9 cellular contexts compared by ENCODE assay signal in the genomic region with DNA sequence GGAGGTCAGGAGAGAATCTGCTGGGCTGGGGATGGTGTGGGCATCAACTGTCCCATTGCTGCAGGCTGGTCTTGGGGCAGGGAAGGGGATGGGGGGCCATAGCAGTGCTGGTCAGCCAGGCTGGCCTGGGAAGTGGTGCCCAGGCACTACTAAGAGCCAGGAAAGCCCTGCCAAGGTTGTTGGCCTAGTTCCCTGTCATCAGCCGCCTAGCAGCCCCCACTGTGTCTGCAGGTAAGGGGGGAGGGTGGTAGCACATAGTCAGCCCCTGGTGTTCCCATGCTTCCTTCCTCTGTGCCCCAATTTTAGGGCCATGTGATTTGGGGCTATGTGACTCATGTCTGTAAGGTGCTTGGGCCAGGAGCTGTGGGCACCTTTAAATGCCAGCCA. TPM values are rescaled to one million over a fixed set of nuclear protein-coding genes. Genes with fewer than 3 reads are reported as not detected.
DNase-seq lines count a peak whose midpoint lies in the region; ATAC-seq and TF ChIP-seq lines count a peak whose summit lies in the region.
"Had no signal": no experiment of that assay in that cellular context is flagged by ENCODE, and none has a peak within 500 bp of the region (broad histone marks: within the 10 kb centered on the region; RNA-seq: fewer than 3 reads in every experiment).

No MANE protein-coding gene starts in this region.

- DNase-seq in activated T-cell treated with anti-CD3 and anti-CD28 coated beads, Interleukin-2, amount 50 U/mL, for 4 hours = no peak
- DNase-seq in activated T-cell treated with anti-CD3 and anti-CD28 coated beads, Interleukin-2, amount 50 U/mL, for 72 hours = no peak
- DNase-seq in dorsolateral prefrontal cortex (no peak), tibial nerve (ENCODE audit: low spot score in 2 of 2) (no peak), DMS79 treated with DMSO at 0.1 percent for 48 hours (lab: John Stamatoyannopoulos, UW) (no peak), SW 1271 (lab: John Stamatoyannopoulos, UW) (no peak), midbrain (lab: John Stamatoyannopoulos, UW) (no peak)
- no peak for DNase-seq in naive thymus-derived CD4-positive, alpha-beta T cell

- H3K36me3 Mint-ChIP-seq in activated T-cell treated with anti-CD3 and anti-CD28 coated beads, Interleukin-2, amount 50 U/mL, for 4 hours (ENCODE audit: insufficient read depth) = peaks cover 10% of the 10 kb centered on the region
- H3K36me3 Mint-ChIP-seq in activated T-cell treated with anti-CD3 and anti-CD28 coated beads, Interleukin-2, amount 50 U/mL, for 72 hours (ENCODE audit: insufficient read depth in 2 of 2) = no peaks in the 10 kb centered on the region
- peaks cover 0 to 19% (median 3%) of the 10 kb centered on the region in 5 donors for H3K36me3 Mint-ChIP-seq in naive thymus-derived CD4-positive, alpha-beta T cell

- peaks cover 53 to 60% of the 10 kb centered on the region in 2 donors for H3K4me1 ChIP-seq in naive thymus-derived CD4-positive, alpha-beta T cell (ENCODE audit: control insufficient read depth in 2 of 2, insufficient read depth in 2 of 2, low read length in 2 of 2)
- peaks cover 7 to 94% (median 74%) of the 10 kb centered on the region in 4 donors for H3K4me1 ChIP-seq in tibial nerve

- peak overlapping the region in 16 of 59 donors; percentile 8 to 79 (median 29) for H3K4me3 ChIP-seq in dorsolateral prefrontal cortex
- H3K4me3 ChIP-seq in naive thymus-derived CD4-positive, alpha-beta T cell (ENCODE audit: low read length) = no peak overlapping the region
- peak overlapping the region in 2 of 4 donors; percentile 5 to 79 for H3K4me3 ChIP-seq in tibial nerve
- H3K4me3 ChIP-seq: pancreas had no signal

- H3K4me3 Mint-ChIP-seq in activated T-cell treated with anti-CD3 and anti-CD28 coated beads, Interleukin-2, amount 50 U/mL, for 4 hours = peak overlapping the region; percentile 38
- no peak overlapping the region for H3K4me3 Mint-ChIP-seq in activated T-cell treated with anti-CD3 and anti-CD28 coated beads, Interleukin-2, amount 50 U/mL, for 72 hours
- H3K4me3 Mint-ChIP-seq in naive thymus-derived CD4-positive, alpha-beta T cell = peak overlapping the region in 7 of 10 donors; percentile 23 to 71 (median 37)

- H3K27ac ChIP-seq in dorsolateral prefrontal cortex (peak overlapping the region in 46 of 59 donors; percentile 1 to 92 (median 70)), tibial nerve (peak overlapping the region; percentile 94 to 98 (median 96))
- H3K27ac ChIP-seq in naive thymus-derived CD4-positive, alpha-beta T cell (ENCODE audit: low read depth, low read length) = no peak overlapping the region

- POLR2A ChIA-PET in naive thymus-derived CD4-positive, alpha-beta T cell (lab: Charles Lee) = interaction anchor here (34.9 kb wide), 1 partner anchor 31 kb away, joined by 742 read pairs; a partner anchor contains a TSS

- no peaks in the 10 kb centered on the region for H3K9me3 Mint-ChIP-seq in activated T-cell treated with anti-CD3 and anti-CD28 coated beads, Interleukin-2, amount 50 U/mL, for 4 hours
- H3K9me3 Mint-ChIP-seq in activated T-cell treated with anti-CD3 and anti-CD28 coated beads, Interleukin-2, amount 50 U/mL, for 72 hours = no peaks in the 10 kb centered on the region
- H3K9me3 Mint-ChIP-seq in naive thymus-derived CD4-positive, alpha-beta T cell = no peaks in the 10 kb centered on the region

- no peak for TF ChIP-seq EP300 in tibial nerve (IDR thresholded peaks at IDR 0.05)

- CTCF ChIA-PET in naive thymus-derived CD4-positive, alpha-beta T cell (lab: Charles Lee) = interaction anchor here (2.3 kb wide), 1 partner anchor 8 kb away, joined by 13 read pairs; no protein-coding TSS in a partner anchor

- WGBS in tibial nerve, 2 donors = 11 to 14% methylated on average over 1 of the region's 1 CpG

- peaks cover 0 to 30% (median 2%) of the 10 kb centered on the region in 3 experiments for H3K36me3 ChIP-seq in naive thymus-derived CD4-positive, alpha-beta T cell (ENCODE audit: control insufficient read depth in 2 of 3, insufficient read depth in 3 of 3, low read length in 3 of 3)
- peaks cover 0 to 13% (median 4%) of the 10 kb centered on the region in 3 donors for H3K36me3 ChIP-seq in tibial nerve

- no peak overlapping the region for H3K27ac Mint-ChIP-seq in activated T-cell treated with anti-CD3 and anti-CD28 coated beads, Interleukin-2, amount 50 U/mL, for 72 hours
- peak overlapping the region in 8 of 9 donors; percentile 38 to 86 (median 76) for H3K27ac Mint-ChIP-seq in naive thymus-derived CD4-positive, alpha-beta T cell

- no peaks in the 10 kb centered on the region for H3K27me3 ChIP-seq in dorsolateral prefrontal cortex
- no peaks in the 10 kb centered on the region for H3K27me3 ChIP-seq in naive thymus-derived CD4-positive, alpha-beta T cell (ENCODE audit: control insufficient read depth in 2 of 2, insufficient read depth in 2 of 2, low read length in 2 of 2)
- H3K27me3 ChIP-seq in tibial nerve = no peaks in the 10 kb centered on the region
- H3K27me3 ChIP-seq: pancreas had no signal

- no peaks in the 10 kb centered on the region for H3K9me3 ChIP-seq in naive thymus-derived CD4-positive, alpha-beta T cell (ENCODE audit: control insufficient read depth in 2 of 3, low read length in 3 of 3)
- H3K9me3 ChIP-seq in tibial nerve = no peaks in the 10 kb centered on the region
- H3K9me3 ChIP-seq: pancreas had no signal

- no peak for ATAC-seq in activated T-cell treated with anti-CD3 and anti-CD28 coated beads, Interleukin-2, amount 50 U/mL, for 4 hours
- ATAC-seq in activated T-cell treated with anti-CD3 and anti-CD28 coated beads, Interleukin-2, amount 50 U/mL, for 72 hours (replicated peaks in 1 of 2) = no peak
- no peak for ATAC-seq in naive thymus-derived CD4-positive, alpha-beta T cell
- ATAC-seq: pancreas had no signal

- no peak for TF ChIP-seq POLR2A in tibial nerve (IDR thresholded peaks at IDR 0.05)

- intact Hi-C loops in dorsolateral prefrontal cortex (cut with DNase I) = no loop called here
- intact Hi-C loops in naive thymus-derived CD4-positive, alpha-beta T cell (cut with micrococcal nuclease) = no loop called here

- H3K4me1 Mint-ChIP-seq in activated T-cell treated with anti-CD3 and anti-CD28 coated beads, Interleukin-2, amount 50 U/mL, for 4 hours (ENCODE audit: low read depth) = peaks cover 65% of the 10 kb centered on the region
- peaks cover 55% of the 10 kb centered on the region for H3K4me1 Mint-ChIP-seq in activated T-cell treated with anti-CD3 and anti-CD28 coated beads, Interleukin-2, amount 50 U/mL, for 72 hours (ENCODE audit: low read depth)
- H3K4me1 Mint-ChIP-seq in naive thymus-derived CD4-positive, alpha-beta T cell = peaks cover 30 to 76% (median 50%) of the 10 kb centered on the region in 7 donors

- H3K27me3 Mint-ChIP-seq in activated T-cell treated with anti-CD3 and anti-CD28 coated beads, Interleukin-2, amount 50 U/mL, for 4 hours (ENCODE audit: low read depth) = no peaks in the 10 kb centered on the region
- no peaks in the 10 kb centered on the region for H3K27me3 Mint-ChIP-seq in activated T-cell treated with anti-CD3 and anti-CD28 coated beads, Interleukin-2, amount 50 U/mL, for 72 hours (ENCODE audit: low read depth)
- H3K27me3 Mint-ChIP-seq in naive thymus-derived CD4-positive, alpha-beta T cell = no peaks in the 10 kb centered on the region

- TF ChIP-seq CTCF in dorsolateral prefrontal cortex (IDR thresholded peaks at IDR 0.05 in 54 of 56, conservative IDR thresholded peaks at IDR 0.05 in 2 of 56; ENCODE audit: low read depth in 1 of 56, partially characterized antibody in 56 of 56) = no peak
- TF ChIP-seq CTCF in tibial nerve (IDR thresholded peaks at IDR 0.05) = no peak

RNA-seq across cellular contexts. Expression of a gene that starts 17.8 kb away (rescaled TPM):
- total RNA-seq in activated T-cell treated with anti-CD3 and anti-CD28 coated beads, Interleukin-2, amount 50 U/mL, for 4 hours = not detected
- total RNA-seq in activated T-cell treated with anti-CD3 and anti-CD28 coated beads, Interleukin-2, amount 50 U/mL, for 72 hours = not detected
- total RNA-seq in dorsolateral prefrontal cortex (1 to 10 TPM in 4 of 120 experiments, under 1 TPM in 18, not detected in 98; 0.48 to 1.7 (median 0.75) TPM), tibial nerve (not detected)
- total RNA-seq in naive thymus-derived CD4-positive, alpha-beta T cell = under 1 TPM in 1 of 5 experiments, not detected in 4; 0.27 TPM
- polyA plus RNA-seq in naive thymus-derived CD4-positive, alpha-beta T cell = not detected

RNA-seq across cellular contexts. Expression of a gene that starts 37.8 kb away (rescaled TPM):
- total RNA-seq in activated T-cell treated with anti-CD3 and anti-CD28 coated beads, Interleukin-2, amount 50 U/mL, for 4 hours = 10 to 100 TPM; 46.5 to 61.9 (median 48.7) TPM
- 10 to 100 TPM; 33.4 to 45.2 TPM for total RNA-seq in activated T-cell treated with anti-CD3 and anti-CD28 coated beads, Interleukin-2, amount 50 U/mL, for 72 hours
- total RNA-seq in dorsolateral prefrontal cortex (10 to 100 TPM; 10.4 to 38.8 (median 22.5) TPM), tibial nerve (10 to 100 TPM; 28.9 to 58.2 (median 46.4) TPM)
- 100 to 1,000 TPM in 1 of 5 experiments, 10 to 100 TPM in 4; 40.0 to 115 (median 43.8) TPM for total RNA-seq in naive thymus-derived CD4-positive, alpha-beta T cell
- 10 to 100 TPM in 1 of 2 donors, 1 to 10 TPM in 1; 6.7 to 16.5 TPM for polyA plus RNA-seq in naive thymus-derived CD4-positive, alpha-beta T cell

RNA-seq across cellular contexts. Expression of a gene that starts 59.1 kb away (rescaled TPM):
- 10 to 100 TPM; 67.3 to 94.0 (median 83.6) TPM for total RNA-seq in activated T-cell treated with anti-CD3 and anti-CD28 coated beads, Interleukin-2, amount 50 U/mL, for 4 hours
- total RNA-seq in activated T-cell treated with anti-CD3 and anti-CD28 coated beads, Interleukin-2, amount 50 U/mL, for 72 hours = 10 to 100 TPM; 86.2 to 92.6 TPM
- 10 to 100 TPM in 12 of 120 experiments, 1 to 10 TPM in 108; 1.0 to 12.6 (median 6.7) TPM for total RNA-seq in dorsolateral prefrontal cortex
- 10 to 100 TPM in 1 of 5 experiments, 1 to 10 TPM in 1, under 1 TPM in 3; 0.51 to 73.6 (median 0.85) TPM for total RNA-seq in naive thymus-derived CD4-positive, alpha-beta T cell
- under 1 TPM; 0.09 to 0.24 TPM for polyA plus RNA-seq in naive thymus-derived CD4-positive, alpha-beta T cell
- 1 to 10 TPM in 1 of 4 donors, under 1 TPM in 3; 0.20 to 1.8 (median 0.43) TPM for total RNA-seq in tibial nerve

Comparison
In these comparisons a context has a peak if more than half of its experiments do, and no peak if none do; other contexts are left out.
1. H3K4me3 Mint-ChIP-seq: peak in activated T-cell treated with anti-CD3 and anti-CD28 coated beads, Interleukin-2, amount 50 U/mL, for 4 hours (single experiment) and naive thymus-derived CD4-positive, alpha-beta T cell (7 of 10); none in activated T-cell treated with anti-CD3 and anti-CD28 coated beads, Interleukin-2, amount 50 U/mL, for 72 hours (0 of 2).